In genomic region chr3:57164217-57164605, GRCh38 we compare ENCODE assay signal across 8 cellular contexts. TPM values are rescaled to one million over a fixed set of nuclear protein-coding genes. Genes with fewer than 3 reads are reported as not detected.
DNase-seq lines count a peak whose midpoint lies in the region; ATAC-seq, FAIRE-seq and TF ChIP-seq lines count a peak whose summit lies in the region.

No MANE protein-coding gene starts in this region.

- no peak for FAIRE-seq in urothelium cell line (lab: Jason Lieb, UNC)

- no peak overlapping the region for H3K27ac ChIP-seq in CD4-positive, CD25-positive, alpha-beta regulatory T cell (ENCODE audit: insufficient read depth, low read length, poor library complexity, severe bottlenecking)
- no peak overlapping the region for H3K27ac ChIP-seq in RWPE2 (ENCODE audit: poor library complexity, severe bottlenecking)
- H3K27ac ChIP-seq in duodenal mucosa (ENCODE audit: low read depth, low read length): no peak overlapping the region
- peak overlapping the region; percentile 20 for H3K27ac ChIP-seq in muscle layer of colon (ENCODE audit: low read depth, low read length)

- no peaks in the 10 kb centered on the region for H3K9me3 ChIP-seq in CD4-positive, CD25-positive, alpha-beta regulatory T cell (ENCODE audit: control insufficient read depth in 2 of 2, low read length in 2 of 2)
- H3K9me3 ChIP-seq in RWPE2 (ENCODE audit: severe bottlenecking) (no peaks in the 10 kb centered on the region), duodenal mucosa (ENCODE audit: control insufficient read depth in 1 of 2, low read length in 2 of 2) (no peaks in the 10 kb centered on the region), muscle layer of colon (ENCODE audit: low read length) (no peaks in the 10 kb centered on the region)

- peak overlapping the region in 1 of 3 donors; percentile 22 for H3K27ac Mint-ChIP-seq in CD4-positive, CD25-positive, alpha-beta regulatory T cell

- TF ChIP-seq CTCF in RWPE2 (IDR thresholded peaks at IDR 0.05; ENCODE audit: poor library complexity, severe bottlenecking): no peak

- H3K4me3 ChIP-seq in CD4-positive, CD25-positive, alpha-beta regulatory T cell (ENCODE audit: low read depth, low read length): no peak overlapping the region
- H3K4me3 ChIP-seq in RWPE2 (ENCODE audit: severe bottlenecking) (peak overlapping the region; percentile 53), duodenal mucosa (ENCODE audit: low read depth in 1 of 2, low read length in 2 of 2) (peak overlapping the region; percentile 51 to 68), muscle layer of colon (ENCODE audit: low read depth in 1 of 2, low read length in 2 of 2) (peak overlapping the region; percentile 47 to 55)

- peaks cover 0 to 7% (median 0%) of the 10 kb centered on the region in 7 donors for H3K9me3 Mint-ChIP-seq in CD4-positive, CD25-positive, alpha-beta regulatory T cell

- no peaks in the 10 kb centered on the region for H3K36me3 Mint-ChIP-seq in CD4-positive, CD25-positive, alpha-beta regulatory T cell

- H3K4me1 Mint-ChIP-seq in CD4-positive, CD25-positive, alpha-beta regulatory T cell: peaks cover 3 to 20% (median 12%) of the 10 kb centered on the region in 4 donors

- peaks cover 75% of the 10 kb centered on the region for H3K27me3 Mint-ChIP-seq in CD4-positive, CD25-positive, alpha-beta regulatory T cell

- no peaks in the 10 kb centered on the region for H3K36me3 ChIP-seq in CD4-positive, CD25-positive, alpha-beta regulatory T cell (ENCODE audit: control insufficient read depth, insufficient read depth, low read length)
- H3K36me3 ChIP-seq in RWPE2 (ENCODE audit: low read depth) (no peaks in the 10 kb centered on the region), duodenal mucosa (ENCODE audit: control insufficient read depth in 1 of 2, insufficient read depth in 2 of 2, low read length in 2 of 2) (no peaks in the 10 kb centered on the region), muscle layer of colon (ENCODE audit: insufficient read depth, low read length) (no peaks in the 10 kb centered on the region)

- peaks cover 45% of the 10 kb centered on the region for H3K27me3 ChIP-seq in CD4-positive, CD25-positive, alpha-beta regulatory T cell (ENCODE audit: control insufficient read depth, insufficient read depth, low read length)
- H3K27me3 ChIP-seq in RWPE2 (ENCODE audit: insufficient read depth, poor library complexity, severe bottlenecking): no peaks in the 10 kb centered on the region
- H3K27me3 ChIP-seq in duodenal mucosa (ENCODE audit: control insufficient read depth in 1 of 2, insufficient read depth in 2 of 2, low read length in 2 of 2): peaks cover 24 to 45% of the 10 kb centered on the region in 2 donors
- H3K27me3 ChIP-seq in muscle layer of colon (ENCODE audit: control insufficient read depth in 1 of 2, insufficient read depth in 2 of 2, low read length in 2 of 2): no peaks in the 10 kb centered on the region

- ATAC-seq in CD4-positive, CD25-positive, alpha-beta regulatory T cell (ENCODE audit: low read depth in 2 of 2): peak; percentile 10 to 35
- ATAC-seq in RWPE2 (ENCODE audit: low read depth) (peak; percentile 30), GM19463 (IDR thresholded peaks at IDR 0.05; ENCODE audit: unreplicated experiment) (no peak), GM19395 (IDR thresholded peaks at IDR 0.05; ENCODE audit: unreplicated experiment) (no peak)

- H3K4me3 Mint-ChIP-seq in CD4-positive, CD25-positive, alpha-beta regulatory T cell: peak overlapping the region; percentile 58 to 88 (median 84)

- DNase-seq in CD4-positive, CD25-positive, alpha-beta regulatory T cell: peak in 1 of 3 donors; percentile 16
- DNase-seq in RWPE2 (ENCODE audit: low spot score) (no peak), urothelium cell line (ENCODE audit: low spot score) (peak; percentile 18), germinal center (ENCODE audit: low spot score) (no peak)

- no peak overlapping the region for H3K9ac ChIP-seq in duodenal mucosa (ENCODE audit: low read depth in 1 of 2, low read length in 2 of 2)
- peak overlapping the region; percentile 39 for H3K9ac ChIP-seq in muscle layer of colon (ENCODE audit: low read length)

- H3K4me1 ChIP-seq in CD4-positive, CD25-positive, alpha-beta regulatory T cell (ENCODE audit: control insufficient read depth, insufficient read depth, low read length, poor library complexity, severe bottlenecking): peaks cover 23% of the 10 kb centered on the region
- H3K4me1 ChIP-seq in RWPE2 (ENCODE audit: insufficient read depth, poor library complexity, severe bottlenecking) (no peaks in the 10 kb centered on the region), duodenal mucosa (ENCODE audit: control insufficient read depth in 1 of 2, insufficient read depth in 2 of 2, low read length in 2 of 2) (peaks cover 11 to 12% of the 10 kb centered on the region in 2 donors), muscle layer of colon (ENCODE audit: insufficient read depth, low read length) (peaks cover 42% of the 10 kb centered on the region)

RNA-seq across cellular contexts. Expression of gene IL17RD, which starts 0.9 kb away (rescaled TPM):
- not detected for total RNA-seq in CD4-positive, CD25-positive, alpha-beta regulatory T cell
- polyA plus RNA-seq in CD4-positive, CD25-positive, alpha-beta regulatory T cell: not detected

RNA-seq across cellular contexts. Expression of gene HESX1, which starts 35.6 kb away (rescaled TPM):
- not detected for total RNA-seq in CD4-positive, CD25-positive, alpha-beta regulatory T cell
- polyA plus RNA-seq in CD4-positive, CD25-positive, alpha-beta regulatory T cell: under 1 TPM in 1 of 4 donors, not detected in 3; 0.78 TPM

Comparison
In these comparisons a context has a peak if more than half of its experiments do, and no peak if none do; other contexts are left out.
1. ATAC-seq: peak in CD4-positive, CD25-positive, alpha-beta regulatory T cell (2 of 2) and RWPE2 (single experiment); none in GM19463 (single experiment) and GM19395 (single experiment).